In the genomic region with DNA sequence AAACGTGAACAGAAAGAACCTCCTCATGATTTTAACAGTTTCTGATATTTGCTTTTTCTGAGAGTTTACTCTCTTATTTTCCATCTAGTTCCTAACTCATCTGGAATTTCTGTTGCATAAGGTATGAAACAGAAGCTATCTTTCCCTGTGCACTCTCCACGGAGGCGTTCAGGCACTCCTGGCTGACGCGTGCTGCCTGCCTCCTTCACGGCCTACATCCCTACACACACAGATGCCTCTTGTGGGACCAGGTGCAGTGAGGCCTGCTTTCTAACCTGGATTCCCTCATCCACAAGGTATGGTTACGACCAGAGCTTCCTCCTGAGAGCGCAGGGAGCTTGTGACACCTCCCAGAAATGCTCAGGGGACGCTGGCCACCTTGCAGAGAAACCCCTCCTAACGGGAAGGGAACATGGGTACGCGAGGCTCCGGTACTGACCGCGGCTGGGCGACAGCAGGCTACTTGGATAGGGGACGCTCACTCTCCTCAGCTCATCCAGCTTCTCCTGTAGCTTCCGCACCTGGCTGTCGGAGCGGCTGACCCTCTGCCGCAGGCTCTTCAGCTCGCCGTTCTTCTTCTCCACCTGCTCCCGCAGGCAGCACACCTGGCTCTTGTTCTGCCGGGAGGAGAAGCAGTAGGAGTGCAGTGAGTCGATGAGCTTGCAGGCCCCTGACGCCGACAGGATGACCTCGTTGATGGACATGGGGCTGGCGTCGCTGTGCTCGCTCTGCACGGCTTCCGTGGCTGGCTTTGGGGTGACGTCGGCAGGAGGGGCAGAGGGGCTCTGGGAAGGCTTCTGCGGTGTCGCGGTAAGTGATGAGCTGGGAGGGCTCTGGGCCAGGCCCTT, we compare ENCODE assay signal across 30 cellular contexts.
"Had no signal": no experiment of that assay in that cellular context is flagged by ENCODE, and none has a peak within 500 bp of the region (broad histone marks: within the 10 kb centered on the region; RNA-seq: fewer than 3 reads in every experiment).

No MANE protein-coding gene starts in this region.

- H3K9me3 Mint-ChIP-seq: naive B cell; nephron progenitor cell; stimulated activated naive B cell treated with anti-CD40 and anti-IgM and Interleukin-4, amounts not matched to agents 10 μg/mL and 1 μg/mL and 100 μg/mL, for 72 hours had no signal

- H3K4me3 ChIP-seq: body of pancreas, gastrocnemius medialis, hepatocyte, pancreas, prostate gland, stomach, suprapubic skin, tibial artery, upper lobe of right lung had no signal

- H3K4me3 Mint-ChIP-seq: activated naive CD8-positive, alpha-beta T cell; nephron progenitor cell; stimulated activated naive B cell treated with anti-CD40 and anti-IgM and Interleukin-4, amounts not matched to agents 10 μg/mL and 1 μg/mL and 100 μg/mL, for 72 hours had no signal

- H3K4me2 ChIP-seq: hepatocyte had no signal

- H3K27me3 Mint-ChIP-seq: activated naive CD8-positive, alpha-beta T cell; naive B cell; stimulated activated naive B cell treated with anti-CD40 and anti-IgM and Interleukin-4, amounts not matched to agents 10 μg/mL and 1 μg/mL and 100 μg/mL, for 72 hours had no signal

- H3K36me3 Mint-ChIP-seq: activated naive CD8-positive, alpha-beta T cell had no signal

- H3K27me3 ChIP-seq: body of pancreas, gastrocnemius medialis, hepatocyte, pancreas, stomach, suprapubic skin, tibial artery, upper lobe of right lung had no signal

- H3K9me3 ChIP-seq: body of pancreas, gastrocnemius medialis, pancreas, prostate gland, stomach, suprapubic skin, tibial artery, upper lobe of right lung had no signal

- H2AFZ ChIP-seq: hepatocyte had no signal

- DNase-seq: activated CD4-positive, alpha-beta T cell treated with anti-CD3 and anti-CD28 coated beads for 48 hours; activated CD4-positive, alpha-beta T cell treated with anti-CD3 and anti-CD28 coated beads, Interleukin-2, amount 50 U/mL, for 48 hours; activated CD8-positive, alpha-beta memory T cell treated with anti-CD3 and anti-CD28 coated beads for 24 hours; activated effector memory CD4-positive, alpha-beta T cell treated with Interleukin-2 at 50 U/mL for 16 hours; activated naive CD4-positive, alpha-beta T cell treated with Interleukin-2 at 50 U/mL for 16 hours; anterior cingulate cortex; body of pancreas; dermis blood vessel endothelial cell; effector CD4-positive, alpha-beta T cell; gastrocnemius medialis; glutamatergic neuron; islet precursor cell; left cardiac atrium; left ventricle myocardium superior; naive B cell; nephron progenitor cell; nucleus accumbens; stimulated activated CD4-positive, alpha-beta T cell treated with anti-CD3 and anti-CD28 coated beads, Interleukin-15, amount 100 ng/mL, for 24 hours; stimulated activated CD4-positive, alpha-beta T cell treated with anti-CD3 and anti-CD28 coated beads, Interleukin-2, amount 100 ng/mL, for 24 hours; stimulated activated naive B cell treated with anti-CD40 and anti-IgM and Interleukin-4, amounts not matched to agents 10 μg/mL and 1 μg/mL and 100 μg/mL, for 72 hours; stomach; T-helper 9 cell; tibial artery; upper lobe of right lung had no signal

- ATAC-seq: body of pancreas; gastrocnemius medialis; left cardiac atrium; left ventricle myocardium superior; pancreas; stimulated activated naive B cell treated with anti-CD40 and anti-IgM and Interleukin-4, amounts not matched to agents 10 μg/mL and 1 μg/mL and 100 μg/mL, for 72 hours; upper lobe of right lung had no signal

- H3K27ac Mint-ChIP-seq: activated naive CD8-positive, alpha-beta T cell; naive B cell; nephron progenitor cell had no signal

- H3K27ac ChIP-seq: body of pancreas, gastrocnemius medialis, hepatocyte, pancreas, prostate gland, stomach, suprapubic skin, tibial artery, upper lobe of right lung, VCaP had no signal
